ENCODE assay signal across 22 cellular contexts in genomic region chrX:47210661-47211425, GRCh38.
"Had no signal": no experiment of that assay in that cellular context is flagged by ENCODE, and none has a peak within 500 bp of the region (broad histone marks: within the 10 kb centered on the region; RNA-seq: fewer than 3 reads in every experiment).

No MANE protein-coding gene starts in this region.

- H3K27me3 Mint-ChIP-seq: activated CD4-positive, alpha-beta T cell treated with anti-CD3 and anti-CD28 coated beads for 36 hours; naive thymus-derived CD8-positive, alpha-beta T cell had no signal

- H3K27ac ChIP-seq: cardiac muscle cell, coronary artery, gastroesophageal sphincter, parathyroid adenoma, tibial nerve had no signal

- H3K27ac Mint-ChIP-seq: activated CD8-positive, alpha-beta T cell treated with anti-CD3 and anti-CD28 coated beads, Interleukin-2, amount 10 ng/mL, durations not matched to agents 7 days and 5 days had no signal

- H3K9me3 ChIP-seq: gastroesophageal sphincter, tibial nerve had no signal

- H3K27me3 ChIP-seq: cardiac muscle cell, dorsolateral prefrontal cortex, gastroesophageal sphincter, tibial nerve had no signal

- H3K4me1 ChIP-seq: gastroesophageal sphincter, parathyroid adenoma, tibial nerve had no signal

- H3K4me3 ChIP-seq: cardiac muscle cell, coronary artery, dorsolateral prefrontal cortex, gastroesophageal sphincter, tibial nerve had no signal

- H3K9me3 Mint-ChIP-seq: naive thymus-derived CD8-positive, alpha-beta T cell; neural crest cell had no signal

- H3K4me3 Mint-ChIP-seq: activated CD4-positive, alpha-beta T cell treated with anti-CD3 and anti-CD28 coated beads for 36 hours; activated CD8-positive, alpha-beta T cell treated with anti-CD3 and anti-CD28 coated beads, Interleukin-2, amount 10 ng/mL, durations not matched to agents 7 days and 5 days had no signal

- DNase-seq: activated CD4-positive, alpha-beta T cell treated with anti-CD3 and anti-CD28 coated beads for 36 hours; activated CD4-positive, CD25-positive, alpha-beta regulatory T cell; activated CD8-positive, alpha-beta T cell treated with anti-CD3 and anti-CD28 coated beads, Interleukin-2, amount 10 ng/mL, durations not matched to agents 7 days and 5 days; activated gamma-delta T cell; activated naive CD4-positive, alpha-beta T cell treated with anti-CD3 and anti-CD28 coated beads, Interleukin-2, amount 50 U/mL, for 16 hours; activated T-cell treated with anti-CD3 and anti-CD28 coated beads, Interleukin-2, amount 50 U/mL, for 1 hour; anterior cingulate cortex; cerebellar nuclear complex; effector memory CD4-positive, alpha-beta T cell; erythroblast; naive thymus-derived CD8-positive, alpha-beta T cell; nucleus accumbens; right cardiac atrium; stimulated activated naive CD4-positive, alpha-beta T cell treated with Interleukin-2 at 50 U/mL for 16 hours; T-helper 1 cell had no signal

- ATAC-seq: activated CD4-positive, alpha-beta T cell treated with anti-CD3 and anti-CD28 coated beads for 36 hours; activated CD8-positive, alpha-beta T cell treated with anti-CD3 and anti-CD28 coated beads, Interleukin-2, amount 10 ng/mL, durations not matched to agents 7 days and 5 days; gastroesophageal sphincter; naive thymus-derived CD8-positive, alpha-beta T cell had no signal
